ENCODE assay signal across 1 cellular context in the genomic region with DNA sequence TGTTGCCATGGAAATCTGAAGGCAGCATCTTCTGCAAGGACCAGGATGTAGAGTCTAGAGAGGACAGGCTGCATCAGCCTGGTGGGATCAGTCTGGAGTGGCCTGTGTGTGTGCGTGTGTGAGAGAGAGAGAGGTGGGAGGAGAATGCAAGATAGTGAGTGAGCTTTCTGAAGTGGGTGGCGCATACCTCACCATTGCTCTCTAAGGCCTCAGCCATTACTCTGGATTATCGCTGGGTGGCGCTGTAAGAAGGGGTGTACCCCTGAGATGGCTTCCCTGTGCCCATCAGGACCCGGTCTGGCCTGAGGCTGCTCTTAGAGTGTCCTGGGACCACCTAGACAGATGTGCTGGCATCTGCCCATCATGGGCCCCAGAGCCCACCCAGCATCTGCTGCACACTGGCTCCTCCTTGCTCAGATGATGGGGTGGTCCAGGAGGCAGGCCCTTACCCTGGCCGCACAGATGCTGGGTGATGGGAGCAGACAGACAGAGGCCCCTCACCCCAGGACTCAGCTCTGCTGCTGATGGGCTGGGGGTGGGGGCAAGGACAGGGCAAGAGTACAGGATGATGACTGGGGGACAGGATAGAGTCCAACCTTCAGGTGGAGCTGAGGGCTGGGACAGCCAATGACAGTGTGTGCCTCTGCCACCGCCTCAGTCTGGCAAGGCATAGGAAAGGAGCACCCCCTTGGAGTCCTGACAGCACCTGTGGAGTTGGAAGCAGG.
TF ChIP-seq lines count a peak whose summit lies in the region.

No MANE protein-coding gene starts in this region.

TF ChIP-seq in GM12878, 131 proteins besides CTCF, POLR2A, EP300 and RAD21:
- no peak for TF ChIP-seq NFYA (IDR thresholded peaks at IDR 0.05; ENCODE audit: borderline replicate concordance, low read depth, low read length)
- no peak for TF ChIP-seq PAX8 (IDR thresholded peaks at IDR 0.05)
- no peak for TF ChIP-seq MLLT1 (IDR thresholded peaks at IDR 0.05)
- TF ChIP-seq SPI1 (IDR thresholded peaks at IDR 0.05; ENCODE audit: borderline replicate concordance, insufficient read depth, low read depth, low read length): no peak
- no peak for TF ChIP-seq CBX5 (IDR thresholded peaks at IDR 0.05; ENCODE audit: low read depth)
- TF ChIP-seq BACH1 (IDR thresholded peaks at IDR 0.05; ENCODE audit: borderline replicate concordance): no peak
- TF ChIP-seq NR2C1 (IDR thresholded peaks at IDR 0.05): no peak
- no peak for TF ChIP-seq EZH2 (IDR thresholded peaks at IDR 0.05; ENCODE audit: borderline replicate concordance, control insufficient read depth, low read depth, low read length)
- TF ChIP-seq MEF2B (IDR thresholded peaks at IDR 0.05; ENCODE audit: partially characterized antibody, poor library complexity, severe bottlenecking): no peak
TF ChIP-seq in GM12878: peak in this region for 0.
